12 cellular contexts compared by ENCODE assay signal in the genomic region with DNA sequence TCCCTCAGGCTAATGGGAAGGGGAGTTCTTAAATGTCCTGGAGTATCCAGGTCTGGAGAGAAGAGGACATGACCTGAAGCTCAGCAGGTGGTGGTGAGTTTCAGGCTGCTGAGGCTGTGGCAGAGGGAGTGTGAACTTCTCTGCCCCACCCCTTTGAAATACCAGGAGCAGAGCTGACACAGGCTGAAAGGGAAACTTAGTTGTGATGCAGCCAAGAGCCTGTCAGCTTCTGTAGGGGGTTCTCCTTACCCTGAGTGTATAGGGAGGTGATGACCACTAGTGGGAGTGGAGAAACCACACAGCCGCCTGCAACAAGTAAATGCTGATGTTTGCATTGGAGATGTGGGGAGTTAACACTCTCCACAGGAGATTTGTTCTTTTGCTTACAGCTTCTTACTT.
DNase-seq lines count a peak whose midpoint lies in the region; ATAC-seq and TF ChIP-seq lines count a peak whose summit lies in the region.
"Had no signal": no experiment of that assay in that cellular context is flagged by ENCODE, and none has a peak within 500 bp of the region (broad histone marks: within the 10 kb centered on the region; RNA-seq: fewer than 3 reads in every experiment).

No MANE protein-coding gene starts in this region.

- no peaks in the 10 kb centered on the region for H3K4me1 ChIP-seq in mammary epithelial cell (ENCODE audit: insufficient read depth, low read length)
- H3K4me1 ChIP-seq in gastrocnemius medialis: no peaks in the 10 kb centered on the region
- H3K4me1 ChIP-seq in esophagus squamous epithelium: no peaks in the 10 kb centered on the region

- TF ChIP-seq CTCF in MCF 10A (IDR thresholded peaks at IDR 0.05; ENCODE audit: unreplicated experiment): no peak
- TF ChIP-seq CTCF in mammary epithelial cell (conservative IDR thresholded peaks at IDR 0.05 in 1 of 2, IDR thresholded peaks at IDR 0.05 in 1 of 2; ENCODE audit: extremely low read depth in 1 of 2, insufficient read depth in 1 of 2, low read depth in 1 of 2, low read length in 2 of 2): no peak
- TF ChIP-seq CTCF in astrocyte of the cerebellum (IDR thresholded peaks at IDR 0.05; ENCODE audit: low read depth, low read length, missing control alignments): peak; percentile 6
- no peak for TF ChIP-seq CTCF in gastrocnemius medialis (IDR thresholded peaks at IDR 0.05 in 4 of 5, conservative IDR thresholded peaks at IDR 0.05 in 1 of 5)
- TF ChIP-seq CTCF in esophagus squamous epithelium (IDR thresholded peaks at IDR 0.05): no peak

- no peak overlapping the region for H3K9ac ChIP-seq in mammary epithelial cell (ENCODE audit: insufficient read depth, low read length)

- H3K27ac ChIP-seq in mammary epithelial cell (ENCODE audit: insufficient read depth, low read depth, low read length) (no peak overlapping the region), gastrocnemius medialis (no peak overlapping the region), esophagus squamous epithelium (no peak overlapping the region)

- dilution Hi-C loops in mammary epithelial cell (cut with HindIII; ENCODE audit: low sequenced_read_pairs): no loop called here

- BruUV-seq in MCF 10A (replicated peaks; lab: Mats Ljungman, UMichigan) (no TSS peak), mammary epithelial cell (replicated peaks; lab: Mats Ljungman, UMichigan) (no TSS peak)

- no peak overlapping the region for H3K4me2 ChIP-seq in mammary epithelial cell (ENCODE audit: insufficient read depth, low read depth, low read length)

- WGBS in mammary epithelial cell (ENCODE audit: low coverage, missing lambda C conversion rate): 85% methylated on average over 1 of the region's 1 CpG
- WGBS in esophagus squamous epithelium, 2 donors: 77 to 88% methylated on average over 1 of the region's 1 CpG

- in situ Hi-C loops in mammary epithelial cell (cut with MboI; ENCODE audit: low sequenced_read_pairs in 2 of 2) (loop anchor here in 1 of 2 donors (25.0 kb wide), 1 partner anchor 213 kb away; no protein-coding TSS in a partner anchor), astrocyte of the cerebellum (cut with HindIII; ENCODE audit: low sequenced_read_pairs) (no loop called here), gastrocnemius medialis (cut with MboI; ENCODE audit: low sequenced_read_pairs in 4 of 4) (no loop called here)

- H3K9me3 ChIP-seq in mammary epithelial cell (replicated peaks; ENCODE audit: insufficient read depth, low read length): no peaks in the 10 kb centered on the region
- no peaks in the 10 kb centered on the region for H3K9me3 ChIP-seq in gastrocnemius medialis
- H3K9me3 ChIP-seq in esophagus squamous epithelium: no peaks in the 10 kb centered on the region

- H3K4me1 Mint-ChIP-seq in MCF 10A (ENCODE audit: insufficient read depth, unreplicated experiment): peaks cover 29% of the 10 kb centered on the region
- H3K4me1 Mint-ChIP-seq: CD4-positive, CD25-positive, alpha-beta regulatory T cell had no signal

- H3K36me3 Mint-ChIP-seq in MCF 10A (ENCODE audit: insufficient read depth, unreplicated experiment): no peaks in the 10 kb centered on the region
- H3K36me3 Mint-ChIP-seq: CD4-positive, CD25-positive, alpha-beta regulatory T cell had no signal

- intact Hi-C loops in MCF 10A (cut with micrococcal nuclease) (no loop called here), mammary epithelial cell (cut with micrococcal nuclease) (no loop called here), gastrocnemius medialis (cut with DNase I; ENCODE audit: low total_unique reads) (no loop called here), esophagus squamous epithelium (cut with DNase I) (no loop called here), Right ventricle myocardium inferior (cut with DNase I) (no loop called here)

- ATAC-seq in HG03354 (IDR thresholded peaks at IDR 0.05; ENCODE audit: poor library complexity, severe bottlenecking, unreplicated experiment): peak; percentile 55
- ATAC-seq in gastrocnemius medialis: no peak
- ATAC-seq in Right ventricle myocardium inferior: no peak

- H3K79me2 ChIP-seq in mammary epithelial cell (ENCODE audit: insufficient read depth, low read length): no peaks in the 10 kb centered on the region

- H3K4me3 Mint-ChIP-seq in MCF 10A (ENCODE audit: unreplicated experiment): no peak overlapping the region
- H3K4me3 Mint-ChIP-seq: CD4-positive, CD25-positive, alpha-beta regulatory T cell; T-helper 1 cell treated with Interleukin-12 subunit alpha and Interleukin-12 subunit beta and Interleukin-4 antibody, amounts not matched to agents 30 μg/mL and 1 μg/mL, for 36 hours had no signal

- TF ChIP-seq POLR2A in gastrocnemius medialis (IDR thresholded peaks at IDR 0.05) (no peak), esophagus squamous epithelium (IDR thresholded peaks at IDR 0.05) (no peak)

- H3K9me3 Mint-ChIP-seq in MCF 10A (ENCODE audit: unreplicated experiment): no peaks in the 10 kb centered on the region
- H3K9me3 Mint-ChIP-seq: T-helper 1 cell treated with Interleukin-12 subunit alpha and Interleukin-12 subunit beta and Interleukin-4 antibody, amounts not matched to agents 30 μg/mL and 1 μg/mL, for 36 hours had no signal

- DNase-seq in MCF 10A (ENCODE audit: unreplicated experiment): peak; percentile 21
- no peak for DNase-seq in mammary epithelial cell
- DNase-seq in astrocyte of the cerebellum (ENCODE audit: low read depth): no peak
- no peak for DNase-seq in gastrocnemius medialis
- DNase-seq in esophagus squamous epithelium (lab: John Stamatoyannopoulos, UW): no peak
- no peak for DNase-seq in ureter (ENCODE audit: low spot score)
- DNase-seq in Right ventricle myocardium inferior (ENCODE audit: missing footprints): no peak
- DNase-seq: CD4-positive, CD25-positive, alpha-beta regulatory T cell; NCI-H1048; nucleus accumbens had no signal

- no peaks in the 10 kb centered on the region for H4K20me1 ChIP-seq in mammary epithelial cell (ENCODE audit: insufficient read depth, low read length)

- no peak overlapping the region for H2AFZ ChIP-seq in mammary epithelial cell (ENCODE audit: low read depth, low read length)

- no peak overlapping the region for H3K4me3 ChIP-seq in mammary epithelial cell (replicated peaks in 1 of 3; ENCODE audit: insufficient read depth in 1 of 3, low read depth in 2 of 3, low read length in 3 of 3)
- no peak overlapping the region for H3K4me3 ChIP-seq in astrocyte of the cerebellum (ENCODE audit: low read depth, low read length)
- no peak overlapping the region for H3K4me3 ChIP-seq in gastrocnemius medialis
- no peak overlapping the region for H3K4me3 ChIP-seq in esophagus squamous epithelium

- H3K36me3 ChIP-seq in mammary epithelial cell (ENCODE audit: insufficient read depth, low read length): no peaks in the 10 kb centered on the region
- H3K36me3 ChIP-seq in gastrocnemius medialis: no peaks in the 10 kb centered on the region
- no peaks in the 10 kb centered on the region for H3K36me3 ChIP-seq in esophagus squamous epithelium

- CTCF ChIA-PET in MCF 10A (lab: Yijun Ruan, JAX) (interaction anchor here (0.6 to 1.2 kb wide), 5 partner anchors 20 to 160 kb away, joined by 3 to 5 read pairs (median 3); no protein-coding TSS in a partner anchor), mammary epithelial cell (lab: Charles Lee; ENCODE audit: low non-redundant PET) (no interaction called here)

- POLR2A ChIA-PET in MCF 10A (lab: Yijun Ruan, JAX): no interaction called here

- no peaks in the 10 kb centered on the region for H3K27me3 Mint-ChIP-seq in MCF 10A (ENCODE audit: insufficient read depth, unreplicated experiment)

- no peaks in the 10 kb centered on the region for H3K27me3 ChIP-seq in mammary epithelial cell (ENCODE audit: insufficient read depth, low read length)
- H3K27me3 ChIP-seq in gastrocnemius medialis: no peaks in the 10 kb centered on the region
- H3K27me3 ChIP-seq in esophagus squamous epithelium: peaks cover 0 to 10% (median 0%) of the 10 kb centered on the region in 4 donors

- peak overlapping the region; percentile 78 for H3K27ac Mint-ChIP-seq in MCF 10A (ENCODE audit: low read depth, unreplicated experiment)
- H3K27ac Mint-ChIP-seq: CD4-positive, CD25-positive, alpha-beta regulatory T cell; T-helper 1 cell treated with Interleukin-12 subunit alpha and Interleukin-12 subunit beta and Interleukin-4 antibody, amounts not matched to agents 30 μg/mL and 1 μg/mL, for 36 hours had no signal
